8 cellular contexts compared by ENCODE assay signal in the genomic region with DNA sequence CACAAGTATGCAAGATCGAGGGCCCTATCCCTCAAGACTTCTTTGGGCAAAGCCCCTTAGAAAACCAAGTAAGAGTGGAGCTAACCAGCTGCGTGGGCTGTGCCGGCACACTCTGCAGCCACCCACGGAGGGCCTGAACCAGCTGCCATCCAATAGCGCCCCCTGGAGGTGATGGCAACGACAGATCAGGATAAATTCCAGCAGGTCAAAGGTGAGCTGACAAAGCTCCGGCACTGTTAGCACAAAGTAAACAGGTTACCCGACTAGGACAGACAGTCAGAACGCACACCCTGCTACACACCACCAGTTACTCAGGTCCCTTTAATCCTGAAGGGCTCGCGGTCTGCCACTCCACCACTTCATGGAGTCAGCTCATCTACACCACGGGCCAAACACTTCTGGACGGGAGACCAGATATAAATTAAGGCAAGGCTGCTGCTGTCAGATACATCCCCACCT. TPM values are rescaled to one million over a fixed set of nuclear protein-coding genes. Genes with fewer than 3 reads are reported as not detected.
A peak's percentile ranks its signal among the peaks of the same experiment; 100 is the strongest.
DNase-seq lines count a peak whose midpoint lies in the region; ATAC-seq and TF ChIP-seq lines count a peak whose summit lies in the region.

No MANE protein-coding gene starts in this region.

- TF ChIP-seq CTCF in HEK293 (tag by site-specific recombination; IDR thresholded peaks at IDR 0.05) = peak; percentile 76

- peaks cover 4% of the 10 kb centered on the region; the same call in 1 of the 2 replicates for H3K4me1 ChIP-seq in HEK293 (ENCODE audit: control insufficient read depth, insufficient read depth, low read length)
- peaks cover 3% of the 10 kb centered on the region for H3K4me1 ChIP-seq in right cardiac atrium (ENCODE audit: control insufficient read depth, insufficient read depth, low read length)

- H3K36me3 ChIP-seq in HEK293 (ENCODE audit: control insufficient read depth in 2 of 2, insufficient read depth in 1 of 2, low read length in 2 of 2) = peaks cover 11 to 72% of the 10 kb centered on the region in 2 experiments

- no peak overlapping the region for H3K4me3 Mint-ChIP-seq in activated naive CD8-positive, alpha-beta T cell treated with anti-CD3 and anti-CD28 coated beads, Interleukin-2, amount 10 ng/mL, durations not matched to agents 7 days and 5 days

- H3K4me3 ChIP-seq in HEK293 (ENCODE audit: low read depth, low read length) = no peak overlapping the region
- no peak overlapping the region for H3K4me3 ChIP-seq in right cardiac atrium (ENCODE audit: low read length)

- H3K27me3 Mint-ChIP-seq in activated naive CD8-positive, alpha-beta T cell treated with anti-CD3 and anti-CD28 coated beads, Interleukin-2, amount 10 ng/mL, durations not matched to agents 7 days and 5 days = no peaks in the 10 kb centered on the region

- H3K4me1 Mint-ChIP-seq in activated naive CD8-positive, alpha-beta T cell treated with anti-CD3 and anti-CD28 coated beads, Interleukin-2, amount 10 ng/mL, durations not matched to agents 7 days and 5 days = peaks cover 42% of the 10 kb centered on the region

- no peaks in the 10 kb centered on the region for H3K9me3 ChIP-seq in HEK293 (ENCODE audit: control insufficient read depth, insufficient read depth, low read depth, low read length)
- no peaks in the 10 kb centered on the region for H3K9me3 ChIP-seq in right cardiac atrium (ENCODE audit: control insufficient read depth, low read length)

- intact Hi-C loops in right cardiac atrium (cut with DNase I) = loop anchor here in 2 of 4 donors (5.0 kb wide), 1 partner anchor 244 kb away; no protein-coding TSS in a partner anchor

- peak; percentile 81 for DNase-seq in CD1c-positive myeloid dendritic cell (ENCODE audit: extremely low spot score)
- DNase-seq in activated naive CD8-positive, alpha-beta T cell treated with anti-CD3 and anti-CD28 coated beads, Interleukin-2, amount 10 ng/mL, durations not matched to agents 7 days and 5 days = peak; percentile 77
- peak; percentile 67 to 84 (median 82) for DNase-seq in right cardiac atrium
- DNase-seq in stimulated activated CD4-positive, alpha-beta T cell treated with anti-CD3 and anti-CD28 coated beads, Interleukin-12 subunit alpha, Interleukin-12 subunit beta, amount 100 ng/mL, for 24 hours (ENCODE audit: low read depth in 2 of 2) = peak; percentile 45 to 73
- DNase-seq in GOT3 (lab: John Stamatoyannopoulos, UW) = no peak
- no peak for DNase-seq in RKO (ENCODE audit: low spot score)

- peak; percentile 49; the same call in 2 of the 3 replicates for ATAC-seq in SK-N-SH treated with all-trans-retinoic acid at 6 μM for 48 hours
- ATAC-seq in activated naive CD8-positive, alpha-beta T cell treated with anti-CD3 and anti-CD28 coated beads, Interleukin-2, amount 10 ng/mL, durations not matched to agents 7 days and 5 days (ENCODE audit: low read depth) = peak; percentile 54
- peak; percentile 51 to 56 for ATAC-seq in right cardiac atrium

- WGBS in right cardiac atrium = 30% methylated on average over 13 of the region's 13 CpGs

- no peak overlapping the region for H3K27ac Mint-ChIP-seq in activated naive CD8-positive, alpha-beta T cell treated with anti-CD3 and anti-CD28 coated beads, Interleukin-2, amount 10 ng/mL, durations not matched to agents 7 days and 5 days

- H3K27me3 ChIP-seq in right cardiac atrium (ENCODE audit: control insufficient read depth, insufficient read depth) = no peaks in the 10 kb centered on the region

- CTCF ChIA-PET in HEK293 (lab: Yijun Ruan, JAX) = interaction anchor here (0.5 to 9.7 kb wide), 40 partner anchors 8 to 488 kb away, joined by 3 to 117 read pairs (median 4); partner anchors contain the start of genes HSD17B6, NACA, PRIM1 and STAT6

- peaks cover 23% of the 10 kb centered on the region for H3K36me3 Mint-ChIP-seq in activated naive CD8-positive, alpha-beta T cell treated with anti-CD3 and anti-CD28 coated beads, Interleukin-2, amount 10 ng/mL, durations not matched to agents 7 days and 5 days

- POLR2A ChIA-PET in HEK293 (lab: Yijun Ruan, JAX) = interaction anchor here (1.0 kb wide), 1 partner anchor 111 kb away, joined by 3 read pairs; no protein-coding TSS in a partner anchor
- POLR2A ChIA-PET in activated naive CD8-positive, alpha-beta T cell treated with anti-CD3 and anti-CD28 coated beads, Interleukin-2, amount 10 ng/mL, durations not matched to agents 7 days and 5 days (lab: Charles Lee) = interaction anchor here (0.8 kb wide), 1 partner anchor 111 kb away, joined by 3 read pairs; no protein-coding TSS in a partner anchor

- H3K9me3 Mint-ChIP-seq in activated naive CD8-positive, alpha-beta T cell treated with anti-CD3 and anti-CD28 coated beads, Interleukin-2, amount 10 ng/mL, durations not matched to agents 7 days and 5 days = no peaks in the 10 kb centered on the region

- H3K27ac ChIP-seq in HEK293 (ENCODE audit: extremely low read depth, low read depth, low read length) (no peak overlapping the region), right cardiac atrium (ENCODE audit: low read length) (no peak overlapping the region)

TF ChIP-seq in HEK293, 187 proteins besides CTCF, POLR2A, EP300 and RAD21 (continues in another document):
- TF ChIP-seq ZNF175 (tag by site-specific recombination; IDR thresholded peaks at IDR 0.05) (no peak), ZNF785 (tag by site-specific recombination; IDR thresholded peaks at IDR 0.05) (no peak), ZNF2 (tag by site-specific recombination; IDR thresholded peaks at IDR 0.05) (peak; percentile 95)

TF ChIP-seq in SK-N-SH treated with all-trans-retinoic acid at 6 μM for 48 hours, 23 proteins besides CTCF, POLR2A, EP300 and RAD21:
- TF ChIP-seq ZNF8 (CRISPR knock-in tag; IDR thresholded peaks at IDR 0.05) (no peak), PPARA (CRISPR knock-in tag; IDR thresholded peaks at IDR 0.05; ENCODE audit: borderline replicate concordance) (no peak), ZFP3 (CRISPR knock-in tag; IDR thresholded peaks at IDR 0.05) (no peak), RARB (CRISPR knock-in tag; IDR thresholded peaks at IDR 0.05) (no peak), ZFP30 (CRISPR knock-in tag; IDR thresholded peaks at IDR 0.05) (no peak), ISL1 (CRISPR knock-in tag; IDR thresholded peaks at IDR 0.05) (no peak), ZC3H10 (CRISPR knock-in tag; IDR thresholded peaks at IDR 0.05) (no peak), TCF4 (CRISPR knock-in tag; IDR thresholded peaks at IDR 0.05; ENCODE audit: borderline replicate concordance) (no peak), SNAI2 (CRISPR knock-in tag; IDR thresholded peaks at IDR 0.05) (no peak), CSRNP3 (CRISPR knock-in tag; IDR thresholded peaks at IDR 0.05) (no peak), GLIS3 (CRISPR knock-in tag; IDR thresholded peaks at IDR 0.05) (no peak), TOX (CRISPR knock-in tag; IDR thresholded peaks at IDR 0.05; ENCODE audit: borderline replicate concordance) (no peak), ZNF70 (CRISPR knock-in tag; IDR thresholded peaks at IDR 0.05) (no peak)
- TF ChIP-seq, protein P1, sequence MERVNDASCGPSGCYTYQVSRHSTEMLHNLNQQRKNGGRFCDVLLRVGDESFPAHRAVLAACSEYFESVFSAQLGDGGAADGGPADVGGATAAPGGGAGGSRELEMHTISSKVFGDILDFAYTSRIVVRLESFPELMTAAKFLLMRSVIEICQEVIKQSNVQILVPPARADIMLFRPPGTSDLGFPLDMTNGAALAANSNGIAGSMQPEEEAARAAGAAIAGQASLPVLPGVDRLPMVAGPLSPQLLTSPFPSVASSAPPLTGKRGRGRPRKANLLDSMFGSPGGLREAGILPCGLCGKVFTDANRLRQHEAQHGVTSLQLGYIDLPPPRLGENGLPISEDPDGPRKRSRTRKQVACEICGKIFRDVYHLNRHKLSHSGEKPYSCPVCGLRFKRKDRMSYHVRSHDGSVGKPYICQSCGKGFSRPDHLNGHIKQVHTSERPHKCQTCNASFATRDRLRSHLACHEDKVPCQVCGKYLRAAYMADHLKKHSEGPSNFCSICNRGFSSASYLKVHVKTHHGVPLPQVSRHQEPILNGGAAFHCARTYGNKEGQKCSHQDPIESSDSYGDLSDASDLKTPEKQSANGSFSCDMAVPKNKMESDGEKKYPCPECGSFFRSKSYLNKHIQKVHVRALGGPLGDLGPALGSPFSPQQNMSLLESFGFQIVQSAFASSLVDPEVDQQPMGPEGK (CRISPR knock-in tag; IDR thresholded peaks at IDR 0.05; ENCODE audit: borderline replicate concordance) = no peak

RNA-seq across cellular contexts. Expression of gene ZBTB39, which starts 4.9 kb away (rescaled TPM):
- total RNA-seq in activated naive CD8-positive, alpha-beta T cell treated with anti-CD3 and anti-CD28 coated beads, Interleukin-2, amount 10 ng/mL, durations not matched to agents 7 days and 5 days = 10 to 100 TPM; 11.3 TPM
- 1 to 10 TPM; 3.7 to 4.5 (median 4.1) TPM for total RNA-seq in right cardiac atrium
- 1.9 TPM for polyA plus RNA-seq in right cardiac atrium

RNA-seq across cellular contexts. Expression of gene TAC3, which starts 14.9 kb away (rescaled TPM):
- total RNA-seq in activated naive CD8-positive, alpha-beta T cell treated with anti-CD3 and anti-CD28 coated beads, Interleukin-2, amount 10 ng/mL, durations not matched to agents 7 days and 5 days = under 1 TPM; 0.34 to 0.53 TPM
- not detected for total RNA-seq in right cardiac atrium
- not detected for polyA plus RNA-seq in right cardiac atrium

RNA-seq across cellular contexts. Expression of gene RDH16, which starts 44.1 kb away (rescaled TPM):
- under 1 TPM; 0.62 to 0.69 TPM for total RNA-seq in activated naive CD8-positive, alpha-beta T cell treated with anti-CD3 and anti-CD28 coated beads, Interleukin-2, amount 10 ng/mL, durations not matched to agents 7 days and 5 days
- under 1 TPM; 0.06 to 0.31 (median 0.26) TPM for total RNA-seq in right cardiac atrium
- polyA plus RNA-seq in right cardiac atrium = 0.29 TPM

RNA-seq across cellular contexts. Expression of gene MYO1A, which starts 48.5 kb away (rescaled TPM):
- total RNA-seq in activated naive CD8-positive, alpha-beta T cell treated with anti-CD3 and anti-CD28 coated beads, Interleukin-2, amount 10 ng/mL, durations not matched to agents 7 days and 5 days = 1 to 10 TPM; 1.2 to 2.1 TPM
- total RNA-seq in right cardiac atrium = under 1 TPM in 3 of 4 donors, not detected in 1; 0.28 to 0.43 (median 0.35) TPM
- 0.02 TPM for polyA plus RNA-seq in right cardiac atrium

Comparison
In these comparisons a context has a peak if more than half of its experiments do, and no peak if none do; other contexts are left out.
1. DNase-seq: peak in CD1c-positive myeloid dendritic cell (single experiment), activated naive CD8-positive, alpha-beta T cell treated with anti-CD3 and anti-CD28 coated beads, Interleukin-2, amount 10 ng/mL, durations not matched to agents 7 days and 5 days (single experiment), right cardiac atrium (3 of 3) and stimulated activated CD4-positive, alpha-beta T cell treated with anti-CD3 and anti-CD28 coated beads, Interleukin-12 subunit alpha, Interleukin-12 subunit beta, amount 100 ng/mL, for 24 hours (2 of 2); none in GOT3 (single experiment) and RKO (single experiment).
2. Peak in every context shown above with its lines, with median percentiles within 50 percentile points of each other: ATAC-seq.